In genomic region chr11:102798012-102798746, GRCh38 we compare ENCODE assay signal across 16 cellular contexts. TPM values are rescaled to one million over a fixed set of nuclear protein-coding genes. Genes with fewer than 3 reads are reported as not detected.
DNase-seq lines count a peak whose midpoint lies in the region; ATAC-seq, FAIRE-seq and TF ChIP-seq lines count a peak whose summit lies in the region.
"Had no signal": no experiment of that assay in that cellular context is flagged by ENCODE, and none has a peak within 500 bp of the region (broad histone marks: within the 10 kb centered on the region; RNA-seq: fewer than 3 reads in every experiment).

TSS of gene MMP1 (minus strand) at chr11:102798160. CDS start at chr11:102798092, 68 bp downstream.

- POLR2A ChIA-PET in SK-N-SH (lab: Yijun Ruan, JAX) = no interaction called here

- CTCF ChIA-PET in SK-N-SH (lab: Yijun Ruan, JAX) = no interaction called here

- H3K4me1 Mint-ChIP-seq in stimulated activated effector memory CD8-positive, alpha-beta T cell treated with anti-CD3 and anti-CD28 coated beads, Interleukin-12 subunit alpha, Interleukin-12 subunit beta, amount 100 ng/mL, for 72 hours = no peaks in the 10 kb centered on the region
- H3K4me1 Mint-ChIP-seq in chondrocyte (ENCODE audit: low read depth) = peaks cover 30% of the 10 kb centered on the region
- H3K4me1 Mint-ChIP-seq: activated T-helper 17 cell treated with anti-CD3 and anti-CD28 coated beads, Interleukin-2, amount 50 U/mL, for 72 hours had no signal

- H3K4me2 ChIP-seq in SK-N-SH = 0 out of 2 replicates have a peak within 1 kb of the TSS, but pooled peaks have one; percentile 27

- H3K79me2 ChIP-seq in SK-N-SH (ENCODE audit: insufficient read depth) = no peaks in the 10 kb centered on the region

- no peaks in the 10 kb centered on the region for H3K9me3 ChIP-seq in SK-N-SH
- H3K9me3 ChIP-seq: esophagus muscularis mucosa, tibial artery had no signal

- peaks cover 8% of the 10 kb centered on the region for H3F3A ChIP-seq in SK-N-SH (replicated peaks; ENCODE audit: insufficient read depth)

- no peak within 1 kb of the TSS for H3K4me3 Mint-ChIP-seq in stimulated activated effector memory CD8-positive, alpha-beta T cell treated with anti-CD3 and anti-CD28 coated beads, Interleukin-12 subunit alpha, Interleukin-12 subunit beta, amount 100 ng/mL, for 72 hours
- H3K4me3 Mint-ChIP-seq in chondrocyte (ENCODE audit: unreplicated experiment) = no peak within 1 kb of the TSS
- H3K4me3 Mint-ChIP-seq: activated T-helper 17 cell treated with anti-CD3 and anti-CD28 coated beads, Interleukin-2, amount 50 U/mL, for 72 hours; nephron had no signal

- ATAC-seq in stimulated activated effector memory CD8-positive, alpha-beta T cell treated with anti-CD3 and anti-CD28 coated beads, Interleukin-12 subunit alpha, Interleukin-12 subunit beta, amount 100 ng/mL, for 72 hours = peak; percentile 15
- ATAC-seq: activated T-helper 17 cell treated with anti-CD3 and anti-CD28 coated beads, Interleukin-2, amount 50 U/mL, for 72 hours had no signal

- H4K20me1 ChIP-seq in SK-N-SH (ENCODE audit: insufficient read depth) = no peaks in the 10 kb centered on the region

- 0 out of 2 replicates have a peak within 1 kb of the TSS, but pooled peaks have one; percentile 52 for H2AFZ ChIP-seq in SK-N-SH (ENCODE audit: low read depth)

- no peaks in the 10 kb centered on the region for H3K9me2 ChIP-seq in SK-N-SH

- H3K9me3 Mint-ChIP-seq in stimulated activated effector memory CD8-positive, alpha-beta T cell treated with anti-CD3 and anti-CD28 coated beads, Interleukin-12 subunit alpha, Interleukin-12 subunit beta, amount 100 ng/mL, for 72 hours = no peaks in the 10 kb centered on the region
- H3K9me3 Mint-ChIP-seq in chondrocyte (ENCODE audit: low read depth) = no peaks in the 10 kb centered on the region
- H3K9me3 Mint-ChIP-seq: activated T-helper 17 cell treated with anti-CD3 and anti-CD28 coated beads, Interleukin-2, amount 50 U/mL, for 72 hours; nephron had no signal

- TF ChIP-seq CTCF in SK-N-SH (IDR thresholded peaks at IDR 0.05) (no peak), fibroblast of the aortic adventitia (IDR thresholded peaks at IDR 0.05; ENCODE audit: insufficient read depth, low read length) (no peak), D721Med (IDR thresholded peaks at IDR 0.05; ENCODE audit: insufficient read depth, missing control alignments) (no peak), chondrocyte (IDR thresholded peaks at IDR 0.05) (no peak)

- no peak within 1 kb of the TSS for H3K9ac ChIP-seq in SK-N-SH

- H3K27ac ChIP-seq in SK-N-SH (ENCODE audit: low read depth in 2 of 2, low read length in 1 of 2) = peak within 1 kb of the TSS in 1 of 2 experiments; percentile 30; a peak in 1 of 4 replicates
- H3K27ac ChIP-seq: cardiac muscle cell, esophagus muscularis mucosa, tibial artery had no signal

- H3K27me3 ChIP-seq in SK-N-SH (ENCODE audit: insufficient read depth) = no peaks in the 10 kb centered on the region
- H3K27me3 ChIP-seq: cardiac muscle cell, esophagus muscularis mucosa, tibial artery had no signal

- H3K27me3 Mint-ChIP-seq in chondrocyte (ENCODE audit: low read depth) = no peaks in the 10 kb centered on the region

- no peak for TF ChIP-seq RAD21 in SK-N-SH (IDR thresholded peaks at IDR 0.05; ENCODE audit: low read length)

- H3K27ac Mint-ChIP-seq in stimulated activated effector memory CD8-positive, alpha-beta T cell treated with anti-CD3 and anti-CD28 coated beads, Interleukin-12 subunit alpha, Interleukin-12 subunit beta, amount 100 ng/mL, for 72 hours = no peak within 1 kb of the TSS
- H3K27ac Mint-ChIP-seq in chondrocyte (ENCODE audit: unreplicated experiment) = no peak within 1 kb of the TSS
- H3K27ac Mint-ChIP-seq: activated T-helper 17 cell treated with anti-CD3 and anti-CD28 coated beads, Interleukin-2, amount 50 U/mL, for 72 hours; nephron had no signal

- H3K4me1 ChIP-seq in SK-N-SH (ENCODE audit: control insufficient read depth in 1 of 2, insufficient read depth in 2 of 2, low read depth in 1 of 2, low read length in 1 of 2) = no peaks in the 10 kb centered on the region; a peak in 1 of 4 replicates
- H3K4me1 ChIP-seq: tibial artery had no signal

- H3K36me3 Mint-ChIP-seq in stimulated activated effector memory CD8-positive, alpha-beta T cell treated with anti-CD3 and anti-CD28 coated beads, Interleukin-12 subunit alpha, Interleukin-12 subunit beta, amount 100 ng/mL, for 72 hours = no peaks in the 10 kb centered on the region
- no peaks in the 10 kb centered on the region for H3K36me3 Mint-ChIP-seq in chondrocyte (ENCODE audit: low read depth)

- no peaks in the 10 kb centered on the region for H3K36me3 ChIP-seq in SK-N-SH (replicated peaks in 1 of 2; ENCODE audit: control insufficient read depth in 1 of 2, insufficient read depth in 2 of 2, low read length in 1 of 2)
- H3K36me3 ChIP-seq: cardiac muscle cell, esophagus muscularis mucosa, tibial artery had no signal

- peak; percentile 67 for DNase-seq in GM04503 (ENCODE audit: low read depth)
- DNase-seq in SK-N-SH = no peak
- DNase-seq in fibroblast of the aortic adventitia (ENCODE audit: low read depth) = peak; percentile 89
- no peak for DNase-seq in stimulated activated effector memory CD8-positive, alpha-beta T cell treated with anti-CD3 and anti-CD28 coated beads, Interleukin-12 subunit alpha, Interleukin-12 subunit beta, amount 100 ng/mL, for 72 hours (ENCODE audit: low spot score in 2 of 2)
- no peak for DNase-seq in stimulated activated CD8-positive, alpha-beta memory T cell treated with anti-CD3 and anti-CD28 coated beads, Interleukin-4, amount 100 ng/mL, for 48 hours
- no peak for DNase-seq in D721Med (ENCODE audit: insufficient read length, low spot score)
- DNase-seq in chondrocyte (ENCODE audit: low spot score) = no peak
- no peak for DNase-seq in stimulated activated CD4-positive, alpha-beta T cell treated with anti-CD3 and anti-CD28 coated beads, Interleukin-4, amount 100 ng/mL, for 24 hours
- DNase-seq: activated CD4-positive, alpha-beta T cell treated with anti-CD3 and anti-CD28 coated beads for 48 hours; DMS153; islet precursor cell; tibial artery had no signal

- FAIRE-seq in D721Med (lab: Jason Lieb, UNC) = no peak

- 70% methylated on average over 7 of the region's 7 CpGs for WGBS in SK-N-SH (ENCODE audit: low lambda C conversion rate)

- no peak for TF ChIP-seq EP300 in SK-N-SH (IDR thresholded peaks at IDR 0.05; ENCODE audit: borderline replicate concordance in 1 of 2, low read depth in 1 of 2, low read length in 1 of 2)

- H3K4me3 ChIP-seq in SK-N-SH (ENCODE audit: low read depth in 2 of 2, low read length in 1 of 2) (no peak within 1 kb of the TSS), fibroblast of the aortic adventitia (ENCODE audit: low read depth, low read length) (peak within 1 kb of the TSS; percentile 46)
- H3K4me3 ChIP-seq: cardiac muscle cell, esophagus muscularis mucosa, tibial artery had no signal

TF ChIP-seq in SK-N-SH, 30 proteins besides CTCF, POLR2A, EP300 and RAD21:
- TF ChIP-seq CHD2 (IDR thresholded peaks at IDR 0.05; ENCODE audit: low read length, partially characterized antibody) = no peak
- TF ChIP-seq JUND (IDR thresholded peaks at IDR 0.05) = 0 out of 2 replicates have a peak, but pooled peaks have one; percentile 12
- no peak for TF ChIP-seq SMC3 (IDR thresholded peaks at IDR 0.05; ENCODE audit: low read depth, low read length)
- peak; percentile 58; the same call in 1 of the 2 replicates for TF ChIP-seq FOSL2 (IDR thresholded peaks at IDR 0.05; ENCODE audit: borderline replicate concordance, low read depth)
- no peak for TF ChIP-seq NFIC (IDR thresholded peaks at IDR 0.05; ENCODE audit: borderline replicate concordance)
- no peak for TF ChIP-seq YY1 (IDR thresholded peaks at IDR 0.05; ENCODE audit: low read depth)
- TF ChIP-seq RXRA (IDR thresholded peaks at IDR 0.05; ENCODE audit: borderline replicate concordance, low read depth) = no peak
- no peak for TF ChIP-seq RCOR1 (IDR thresholded peaks at IDR 0.05; ENCODE audit: low read length)

RNA-seq across cellular contexts. Expression of gene MMP1, which starts in this region (rescaled TPM):
- polyA plus RNA-seq in SK-N-SH (2012; rRNA removed) = 5.9 and 6.5 TPM in 2 replicates
- 6.6 and 7.3 TPM in 2 replicates for polyA plus RNA-seq in SK-N-SH (2012; cell fraction: cytosol; rRNA removed)
- 1.6 and 3.6 TPM in 2 replicates for polyA plus RNA-seq in SK-N-SH (2012; cell fraction: nucleus; rRNA removed)
- 13.2 and 3,834 TPM in 2 replicates for total RNA-seq in fibroblast of the aortic adventitia (ENCODE audit: low replicate concordance)
- 0.60 to 4.1 TPM (median 3.9 TPM) in 3 replicates for total RNA-seq in chondrocyte
- total RNA-seq: activated T-helper 17 cell treated with anti-CD3 and anti-CD28 coated beads, Interleukin-2, amount 50 U/mL, for 72 hours; cardiac muscle cell had no signal

Comparison
In these comparisons a context has a peak if more than half of its experiments do, and no peak if none do; other contexts are left out.
1. DNase-seq: peak in GM04503 (single experiment) and fibroblast of the aortic adventitia (single experiment); none in SK-N-SH (single experiment), stimulated activated effector memory CD8-positive, alpha-beta T cell treated with anti-CD3 and anti-CD28 coated beads, Interleukin-12 subunit alpha, Interleukin-12 subunit beta, amount 100 ng/mL, for 72 hours (0 of 2), stimulated activated CD8-positive, alpha-beta memory T cell treated with anti-CD3 and anti-CD28 coated beads, Interleukin-4, amount 100 ng/mL, for 48 hours (single experiment), D721Med (single experiment), chondrocyte (single experiment) and stimulated activated CD4-positive, alpha-beta T cell treated with anti-CD3 and anti-CD28 coated beads, Interleukin-4, amount 100 ng/mL, for 24 hours (single experiment).